Comparison of ENCODE assay signal across 28 cellular contexts in genomic region chr2:64548795-64549194, GRCh38. TPM values are rescaled to one million over a fixed set of nuclear protein-coding genes. Genes with fewer than 3 reads are reported as not detected.
A peak's percentile ranks its signal among the peaks of the same experiment; 100 is the strongest.
DNase-seq lines count a peak whose midpoint lies in the region; ATAC-seq and TF ChIP-seq lines count a peak whose summit lies in the region.
"Had no signal": no experiment of that assay in that cellular context is flagged by ENCODE, and none has a peak within 500 bp of the region (broad histone marks: within the 10 kb centered on the region; RNA-seq: fewer than 3 reads in every experiment).

No MANE protein-coding gene starts in this region.

- no peak for TF ChIP-seq CTCF in activated CD8-positive, alpha-beta T cell treated with anti-CD3 and anti-CD28 coated beads for 36 hours (IDR thresholded peaks at IDR 0.05)

- intact Hi-C loops in activated CD8-positive, alpha-beta T cell treated with anti-CD3 and anti-CD28 coated beads for 36 hours (cut with micrococcal nuclease) = no loop called here
- intact Hi-C loops in left colon (cut with DNase I, micrococcal nuclease) = no loop called here

- POLR2A ChIA-PET in activated CD8-positive, alpha-beta T cell treated with anti-CD3 and anti-CD28 coated beads, Interleukin-2, amount 10 ng/mL, durations not matched to agents 7 days and 5 days (lab: Charles Lee) = no interaction called here
- POLR2A ChIA-PET in activated CD8-positive, alpha-beta T cell treated with anti-CD3 and anti-CD28 coated beads for 36 hours (lab: Charles Lee) = no interaction called here

- H3K4me1 Mint-ChIP-seq in activated CD8-positive, alpha-beta T cell treated with anti-CD3 and anti-CD28 coated beads, Interleukin-2, amount 10 ng/mL, durations not matched to agents 7 days and 5 days (ENCODE audit: low read depth) = peaks cover 11% of the 10 kb centered on the region
- H3K4me1 Mint-ChIP-seq in activated CD8-positive, alpha-beta T cell treated with anti-CD3 and anti-CD28 coated beads for 36 hours (ENCODE audit: low read depth) = peaks cover 21% of the 10 kb centered on the region

- no peak for DNase-seq in activated CD8-positive, alpha-beta T cell treated with anti-CD3 and anti-CD28 coated beads, Interleukin-2, amount 10 ng/mL, durations not matched to agents 7 days and 5 days
- no peak for DNase-seq in activated CD8-positive, alpha-beta T cell treated with anti-CD3 and anti-CD28 coated beads for 36 hours
- DNase-seq in MV-4-11 (lab: John Stamatoyannopoulos, UW) (peak; percentile 49), left colon (no peak), retina (peak; percentile 42), T1000 (lab: John Stamatoyannopoulos, UW) (no peak), NCI-H2171 (lab: John Stamatoyannopoulos, UW) (no peak)
- no peak for DNase-seq in activated effector memory CD4-positive, alpha-beta T cell treated with Interleukin-2 at 50 U/mL for 16 hours
- DNase-seq: 8988T; activated CD4-positive, alpha-beta T cell treated with anti-CD3 and anti-CD28 coated beads for 36 hours; activated CD8-positive, alpha-beta memory T cell treated with anti-CD3 and anti-CD28 coated beads for 24 hours; activated naive CD4-positive, alpha-beta T cell; CD4-positive, alpha-beta T cell; effector memory CD8-positive, alpha-beta T cell; EL; KG1; naive thymus-derived CD8-positive, alpha-beta T cell; NCI-H146; NCI-H2107; NCI-H446; OCI-M1; pancreas; SK-N-SH; spleen; testis; uterus had no signal

- CTCF ChIA-PET in activated CD8-positive, alpha-beta T cell treated with anti-CD3 and anti-CD28 coated beads, Interleukin-2, amount 10 ng/mL, durations not matched to agents 7 days and 5 days (lab: Charles Lee) = interaction anchor here (1.5 to 2.6 kb wide), 2 partner anchors 14 to 26 kb away, joined by 4 to 11 read pairs; partner anchors contain the start of gene AFTPH
- CTCF ChIA-PET in activated CD8-positive, alpha-beta T cell treated with anti-CD3 and anti-CD28 coated beads for 36 hours (lab: Charles Lee) = interaction anchor here (1.1 kb wide), 1 partner anchor 9 kb away, joined by 3 read pairs; no protein-coding TSS in a partner anchor

- H3K27me3 Mint-ChIP-seq in activated CD8-positive, alpha-beta T cell treated with anti-CD3 and anti-CD28 coated beads, Interleukin-2, amount 10 ng/mL, durations not matched to agents 7 days and 5 days (ENCODE audit: low read depth) = no peaks in the 10 kb centered on the region
- H3K27me3 Mint-ChIP-seq in activated CD8-positive, alpha-beta T cell treated with anti-CD3 and anti-CD28 coated beads for 36 hours = no peaks in the 10 kb centered on the region
- H3K27me3 Mint-ChIP-seq: activated CD4-positive, alpha-beta T cell treated with anti-CD3 and anti-CD28 coated beads for 36 hours; CD4-positive, alpha-beta T cell; effector memory CD8-positive, alpha-beta T cell; naive thymus-derived CD8-positive, alpha-beta T cell had no signal

- peaks cover 30% of the 10 kb centered on the region for H3K36me3 Mint-ChIP-seq in activated CD8-positive, alpha-beta T cell treated with anti-CD3 and anti-CD28 coated beads, Interleukin-2, amount 10 ng/mL, durations not matched to agents 7 days and 5 days (ENCODE audit: low read depth)
- peaks cover 14% of the 10 kb centered on the region for H3K36me3 Mint-ChIP-seq in activated CD8-positive, alpha-beta T cell treated with anti-CD3 and anti-CD28 coated beads for 36 hours (ENCODE audit: low read depth)

- ATAC-seq in activated CD8-positive, alpha-beta T cell treated with anti-CD3 and anti-CD28 coated beads, Interleukin-2, amount 10 ng/mL, durations not matched to agents 7 days and 5 days = no peak
- no peak for ATAC-seq in activated CD8-positive, alpha-beta T cell treated with anti-CD3 and anti-CD28 coated beads for 36 hours
- peak; percentile 8 for ATAC-seq in left colon
- ATAC-seq: activated CD4-positive, alpha-beta T cell treated with anti-CD3 and anti-CD28 coated beads for 36 hours; effector memory CD8-positive, alpha-beta T cell; HCT116; naive thymus-derived CD8-positive, alpha-beta T cell had no signal

- peak overlapping the region; percentile 14 for H3K27ac Mint-ChIP-seq in activated CD8-positive, alpha-beta T cell treated with anti-CD3 and anti-CD28 coated beads, Interleukin-2, amount 10 ng/mL, durations not matched to agents 7 days and 5 days
- no peak overlapping the region for H3K27ac Mint-ChIP-seq in activated CD8-positive, alpha-beta T cell treated with anti-CD3 and anti-CD28 coated beads for 36 hours
- H3K27ac Mint-ChIP-seq: activated CD4-positive, alpha-beta T cell treated with anti-CD3 and anti-CD28 coated beads for 36 hours; CD4-positive, alpha-beta T cell; effector memory CD8-positive, alpha-beta T cell; naive thymus-derived CD8-positive, alpha-beta T cell; T-helper 1 cell treated with Interleukin-12 subunit alpha and Interleukin-12 subunit beta and Interleukin-4 antibody, amounts not matched to agents 30 μg/mL and 1 μg/mL, for 36 hours had no signal

- no peaks in the 10 kb centered on the region for H3K9me3 Mint-ChIP-seq in activated CD8-positive, alpha-beta T cell treated with anti-CD3 and anti-CD28 coated beads, Interleukin-2, amount 10 ng/mL, durations not matched to agents 7 days and 5 days (ENCODE audit: insufficient read depth)
- H3K9me3 Mint-ChIP-seq in activated CD8-positive, alpha-beta T cell treated with anti-CD3 and anti-CD28 coated beads for 36 hours = no peaks in the 10 kb centered on the region
- H3K9me3 Mint-ChIP-seq: CD4-positive, alpha-beta T cell; effector memory CD8-positive, alpha-beta T cell; naive thymus-derived CD8-positive, alpha-beta T cell had no signal

- no peak overlapping the region for H3K4me3 Mint-ChIP-seq in activated CD8-positive, alpha-beta T cell treated with anti-CD3 and anti-CD28 coated beads, Interleukin-2, amount 10 ng/mL, durations not matched to agents 7 days and 5 days
- no peak overlapping the region for H3K4me3 Mint-ChIP-seq in activated CD8-positive, alpha-beta T cell treated with anti-CD3 and anti-CD28 coated beads for 36 hours
- H3K4me3 Mint-ChIP-seq: activated CD4-positive, alpha-beta T cell treated with anti-CD3 and anti-CD28 coated beads for 36 hours; CD4-positive, alpha-beta T cell; effector memory CD8-positive, alpha-beta T cell; naive thymus-derived CD8-positive, alpha-beta T cell; T-helper 1 cell treated with Interleukin-12 subunit alpha and Interleukin-12 subunit beta and Interleukin-4 antibody, amounts not matched to agents 30 μg/mL and 1 μg/mL, for 36 hours had no signal

RNA-seq across cellular contexts. Expression of gene AFTPH, which starts 24.7 kb away (rescaled TPM):
- 10 to 100 TPM; 26.3 to 27.2 TPM for total RNA-seq in activated CD8-positive, alpha-beta T cell treated with anti-CD3 and anti-CD28 coated beads, Interleukin-2, amount 10 ng/mL, durations not matched to agents 7 days and 5 days
- total RNA-seq in activated CD8-positive, alpha-beta T cell treated with anti-CD3 and anti-CD28 coated beads for 36 hours = 10 to 100 TPM; 30.6 to 31.1 TPM
- 10 to 100 TPM; 57.9 to 59.7 TPM for total RNA-seq in left colon

Comparison
In these comparisons a context has a peak if more than half of its experiments do, and no peak if none do; other contexts are left out.
1. DNase-seq: peak in MV-4-11 (single experiment) and retina (single experiment); none in activated CD8-positive, alpha-beta T cell treated with anti-CD3 and anti-CD28 coated beads, Interleukin-2, amount 10 ng/mL, durations not matched to agents 7 days and 5 days (single experiment), activated CD8-positive, alpha-beta T cell treated with anti-CD3 and anti-CD28 coated beads for 36 hours (single experiment), left colon (0 of 2), activated effector memory CD4-positive, alpha-beta T cell treated with Interleukin-2 at 50 U/mL for 16 hours (single experiment), T1000 (single experiment) and NCI-H2171 (single experiment).